19 cellular contexts compared by ENCODE assay signal in the genomic region with DNA sequence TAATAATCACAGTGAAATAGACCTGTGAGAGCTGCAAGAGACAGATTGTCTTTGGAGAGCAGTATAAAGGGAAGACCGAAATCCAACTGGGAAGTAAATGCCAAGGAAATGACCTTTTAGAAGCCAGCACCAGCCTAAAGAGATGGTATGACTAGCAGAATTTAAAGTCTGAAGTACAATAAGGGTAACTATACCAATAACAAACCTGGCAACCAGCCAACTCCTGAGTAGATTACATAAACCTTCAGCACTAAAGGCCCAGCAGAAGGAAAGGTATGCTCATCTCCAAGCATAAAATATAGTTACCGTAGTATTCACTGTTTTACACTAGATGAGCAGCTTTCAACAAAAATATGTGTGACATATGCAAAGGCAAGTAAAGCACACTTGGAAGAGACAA.
DNase-seq lines count a peak whose midpoint lies in the region; TF ChIP-seq lines count a peak whose summit lies in the region.
"Had no signal": no experiment of that assay in that cellular context is flagged by ENCODE, and none has a peak within 500 bp of the region (broad histone marks: within the 10 kb centered on the region; RNA-seq: fewer than 3 reads in every experiment).

No MANE protein-coding gene starts in this region.

- H3K79me2 ChIP-seq in OCI-LY7 (ENCODE audit: insufficient read depth, low read depth, low read length) = no peaks in the 10 kb centered on the region

- TF ChIP-seq POLR2A in NB4 (IDR thresholded peaks at IDR 0.05; ENCODE audit: extremely low read depth, insufficient read length) = no peak

- DNase-seq in NCI-H345 treated with DMSO at 0.1 percent for 48 hours (lab: John Stamatoyannopoulos, UW; ENCODE audit: unreplicated experiment) (peak; percentile 84), NCI-H345 (lab: John Stamatoyannopoulos, UW) (no peak), NB4 (ENCODE audit: low read depth) (peak; percentile 3), OCI-LY7 (ENCODE audit: low spot score) (peak; percentile 21), neural crest cell (ENCODE audit: low read depth, low spot score) (no peak), RWPE1 (ENCODE audit: low spot score) (no peak), occipital lobe (lab: John Stamatoyannopoulos, UW) (no peak), NCI-H226 (no peak)
- DNase-seq: activated CD4-positive, CD25-positive, alpha-beta regulatory T cell treated with anti-CD3 and anti-CD28 coated beads, Interleukin-2, amount 50 U/mL, for 72 hours; amniotic stem cell; CD8-positive, alpha-beta memory T cell; central memory CD4-positive, alpha-beta T cell; effector CD8-positive, alpha-beta T cell; H7; hippocampal formation; right cardiac atrium; SIG-M5; stimulated activated CD4-positive, alpha-beta T cell treated with anti-CD3 and anti-CD28 coated beads, Interleukin-2, amount 100 ng/mL, for 24 hours; T-helper 9 cell had no signal

- POLR2A ChIA-PET in OCI-LY7 (lab: Charles Lee) (interaction anchor here (0.7 to 1.1 kb wide), 3 partner anchors 8 to 134 kb away, joined by 3 to 4 read pairs (median 3); no protein-coding TSS in a partner anchor), RWPE1 (lab: Yijun Ruan, JAX; ENCODE audit: low non-redundant PET) (no interaction called here)

- H3K4me1 Mint-ChIP-seq in neural crest cell = no peaks in the 10 kb centered on the region

- no peaks in the 10 kb centered on the region; the same call in 1 of the 2 replicates for H3K36me3 ChIP-seq in OCI-LY7 (ENCODE audit: insufficient read depth, low read length)

- no TSS peak for BruUV-seq in OCI-LY7 (replicated peaks; lab: Mats Ljungman, UMichigan)

- H3K4me3 ChIP-seq in NB4 (ENCODE audit: low read depth, low read length) (no peak overlapping the region), OCI-LY7 (ENCODE audit: low read depth, low read length, poor library complexity, severe bottlenecking) (no peak overlapping the region)

- H3K27ac ChIP-seq in OCI-LY7 (ENCODE audit: low read depth, low read length, poor library complexity, severe bottlenecking) = no peak overlapping the region
- no peak overlapping the region for H3K27ac ChIP-seq in RWPE1

- CTCF ChIA-PET in OCI-LY7 (lab: Charles Lee; ENCODE audit: unreplicated experiment) = no interaction called here
- CTCF ChIA-PET in RWPE1 (lab: Yijun Ruan, JAX) = no interaction called here

- H3K9me2 ChIP-seq in OCI-LY7 (ENCODE audit: insufficient read depth, low read length) = no peaks in the 10 kb centered on the region

- H3K36me3 Mint-ChIP-seq in neural crest cell (ENCODE audit: low read depth) = no peaks in the 10 kb centered on the region

- no peaks in the 10 kb centered on the region for H3K27me3 Mint-ChIP-seq in neural crest cell (ENCODE audit: low read depth)
- H3K27me3 Mint-ChIP-seq: CD8-positive, alpha-beta memory T cell had no signal

- peaks cover 7% of the 10 kb centered on the region for H3K9me3 Mint-ChIP-seq in neural crest cell

- peak overlapping the region; percentile 28 for H3K4me2 ChIP-seq in OCI-LY7 (ENCODE audit: low read length)

- H3K27ac Mint-ChIP-seq in neural crest cell (ENCODE audit: unreplicated experiment) = peak overlapping the region; percentile 75

- H3K4me1 ChIP-seq in OCI-LY7 (ENCODE audit: insufficient read depth, low read length, poor library complexity, severe bottlenecking) = peaks cover 14% of the 10 kb centered on the region

- no peaks in the 10 kb centered on the region for H4K20me1 ChIP-seq in OCI-LY7 (ENCODE audit: insufficient read depth, low read length)

- peaks cover 17% of the 10 kb centered on the region; the same call in 1 of the 2 replicates for H3K9me3 ChIP-seq in OCI-LY7 (ENCODE audit: low read length)

- intact Hi-C loops in OCI-LY7 (cut with micrococcal nuclease; ENCODE audit: unreplicated experiment) = no loop called here

- no peak for TF ChIP-seq CTCF in NB4 (IDR thresholded peaks at IDR 0.05; ENCODE audit: low read depth, low read length)
- TF ChIP-seq CTCF in OCI-LY7 (conservative IDR thresholded peaks at IDR 0.05; ENCODE audit: low read length) = no peak
- TF ChIP-seq CTCF in neural crest cell (conservative IDR thresholded peaks at IDR 0.05) = no peak
- no peak for TF ChIP-seq CTCF in RWPE1 (conservative IDR thresholded peaks at IDR 0.05; ENCODE audit: low read depth)

- H2AFZ ChIP-seq in OCI-LY7 (ENCODE audit: low read length) = peak overlapping the region; percentile 90

- H3K4me3 Mint-ChIP-seq in neural crest cell = no peak overlapping the region
- H3K4me3 Mint-ChIP-seq: CD8-positive, alpha-beta memory T cell had no signal

Comparison
In these comparisons a context has a peak if more than half of its experiments do, and no peak if none do; other contexts are left out.
1. DNase-seq: peak in NCI-H345 treated with DMSO at 0.1 percent for 48 hours (single experiment), NB4 (single experiment) and OCI-LY7 (single experiment); none in NCI-H345 (single experiment), neural crest cell (single experiment), RWPE1 (single experiment), occipital lobe (single experiment) and NCI-H226 (single experiment).